ENCODE assay signal across 18 cellular contexts in genomic region chr2:98886066-98886554, GRCh38. TPM values are rescaled to one million over a fixed set of nuclear protein-coding genes. Genes with fewer than 3 reads are reported as not detected.
DNase-seq lines count a peak whose midpoint lies in the region; ATAC-seq, FAIRE-seq and TF ChIP-seq lines count a peak whose summit lies in the region.
"Had no signal": no experiment of that assay in that cellular context is flagged by ENCODE, and none has a peak within 500 bp of the region (broad histone marks: within the 10 kb centered on the region; RNA-seq: fewer than 3 reads in every experiment).

No MANE protein-coding gene starts in this region.

- H3K27ac ChIP-seq in HepG2 (ENCODE audit: extremely low read length, insufficient read depth, low read length) (no peak overlapping the region), right lobe of liver (no peak overlapping the region), endodermal cell (ENCODE audit: low read depth, low read length) (no peak overlapping the region)

- intact Hi-C loops in HepG2 (cut with micrococcal nuclease; ENCODE audit: unreplicated experiment) (no loop called here), right lobe of liver (cut with DNase I) (no loop called here)

- 78% methylated on average over 2 of the region's 2 CpGs for WGBS in HepG2 (ENCODE audit: low lambda C conversion rate)
- 91% methylated on average over 2 of the region's 2 CpGs for WGBS in right lobe of liver (ENCODE audit: insufficient coverage, low coverage, low lambda C conversion rate, missing lambda C conversion rate)
- 91 to 94% methylated on average over 2 of the region's 2 CpGs for WGBS in endodermal cell (ENCODE audit: insufficient coverage in 1 of 2, insufficient read length in 1 of 2), 2 experiments

- H3K4me3 ChIP-seq in HepG2 (replicated peaks in 1 of 3; ENCODE audit: insufficient read depth in 1 of 3, low read depth in 2 of 3, low read length in 3 of 3) (no peak overlapping the region), right lobe of liver (no peak overlapping the region), endodermal cell (ENCODE audit: low read length) (peak overlapping the region; percentile 33)

- no peak overlapping the region for H3K27ac Mint-ChIP-seq in endodermal cell
- H3K27ac Mint-ChIP-seq: CD4-positive, CD25-positive, alpha-beta regulatory T cell; H9; IgD-negative memory B cell had no signal

- in situ Hi-C loops in HepG2 (cut with HindIII; ENCODE audit: extremely low pct_ligation_motif_present, low pct_unique_long_range_greater_than_20kb) = no loop called here

- TF ChIP-seq POLR2A in HepG2 (IDR thresholded peaks at IDR 0.05; ENCODE audit: insufficient read depth in 1 of 2, low read depth in 2 of 2, low read length in 2 of 2) = no peak
- TF ChIP-seq POLR2A in right lobe of liver (IDR thresholded peaks at IDR 0.05) = no peak

- H3K27me3 Mint-ChIP-seq in endodermal cell (ENCODE audit: insufficient read depth) = peaks cover 2% of the 10 kb centered on the region

- FAIRE-seq in HepG2 (lab: Jason Lieb, UNC) = no peak
- FAIRE-seq: D721Med, H1, HTR-8/SVneo had no signal

- H3K79me2 ChIP-seq in HepG2 (ENCODE audit: insufficient read depth, low read length) = no peaks in the 10 kb centered on the region

- no peaks in the 10 kb centered on the region for H3K4me1 Mint-ChIP-seq in endodermal cell
- H3K4me1 Mint-ChIP-seq: CD4-positive, CD25-positive, alpha-beta regulatory T cell; CD8-positive, alpha-beta memory T cell; H9 had no signal

- H3K4me3 Mint-ChIP-seq in endodermal cell = no peak overlapping the region
- H3K4me3 Mint-ChIP-seq: CD4-positive, CD25-positive, alpha-beta regulatory T cell; CD8-positive, alpha-beta memory T cell; H9 had no signal

- no peaks in the 10 kb centered on the region for H3K36me3 Mint-ChIP-seq in endodermal cell (ENCODE audit: low read depth)

- no peak for ATAC-seq in HepG2
- ATAC-seq in right lobe of liver = no peak

- peaks cover 21% of the 10 kb centered on the region for H3K9me3 ChIP-seq in HepG2 (ENCODE audit: low read length)
- no peaks in the 10 kb centered on the region for H3K9me3 ChIP-seq in right lobe of liver
- H3K9me3 ChIP-seq in endodermal cell (ENCODE audit: control insufficient read depth, low read length) = peaks cover 20% of the 10 kb centered on the region
- H3K9me3 ChIP-seq: BE2C had no signal

- CTCF ChIA-PET in HepG2 (lab: Yijun Ruan, JAX; ENCODE audit: low intra/inter-chr PET ratio, low total read pairs) = no interaction called here

- no TSS peak for BruUV-seq in HepG2 (replicated peaks; lab: Mats Ljungman, UMichigan)

- no peak for TF ChIP-seq RAD21 in HepG2 (CRISPR knock-in tag; IDR thresholded peaks at IDR 0.05)

- H3K9ac ChIP-seq in HepG2 (ENCODE audit: insufficient read depth, low read depth, low read length) (no peak overlapping the region), endodermal cell (ENCODE audit: extremely low read depth, low read length, poor library complexity, severe bottlenecking) (no peak overlapping the region)

- peaks cover 29% of the 10 kb centered on the region for H3K9me3 Mint-ChIP-seq in endodermal cell

- H3K36me3 ChIP-seq in HepG2 (replicated peaks in 1 of 2; ENCODE audit: control insufficient read depth in 1 of 2, insufficient read depth in 2 of 2, low read length in 2 of 2) (no peaks in the 10 kb centered on the region), right lobe of liver (no peaks in the 10 kb centered on the region), endodermal cell (ENCODE audit: control insufficient read depth, insufficient read depth, low read length) (no peaks in the 10 kb centered on the region)
- H3K36me3 ChIP-seq: BE2C had no signal

- POLR2A ChIA-PET in HepG2 (lab: Yijun Ruan, JAX) = no interaction called here

- DNase-seq in HepG2 (ENCODE audit: low spot score) = no peak
- no peak for DNase-seq in right lobe of liver
- no peak for DNase-seq in endodermal cell
- DNase-seq in renal cortical epithelial cell (ENCODE audit: low read depth) = peak; percentile 23
- no peak for DNase-seq in GM03348 (ENCODE audit: low spot score)
- no peak for DNase-seq in stimulated activated CD4-positive, alpha-beta T cell treated with anti-CD3 and anti-CD28 coated beads, Interleukin-2, amount 100 ng/mL, for 24 hours
- DNase-seq: BE2C; C1 segment of cervical spinal cord; CD4-positive, CD25-positive, alpha-beta regulatory T cell; CD8-positive, alpha-beta memory T cell; COR-L47; DMS79; GDM1; H9 had no signal

- TF ChIP-seq CTCF in HepG2 (CRISPR knock-in tag; IDR thresholded peaks at IDR 0.05) = no peak
- TF ChIP-seq CTCF in right lobe of liver (IDR thresholded peaks at IDR 0.05) = no peak
- no peak for TF ChIP-seq CTCF in endodermal cell (conservative IDR thresholded peaks at IDR 0.05)

- H3K4me1 ChIP-seq in HepG2 (ENCODE audit: insufficient read depth, low read length) (no peaks in the 10 kb centered on the region), right lobe of liver (no peaks in the 10 kb centered on the region), endodermal cell (ENCODE audit: control insufficient read depth, insufficient read depth, low read length) (no peaks in the 10 kb centered on the region)
- H3K4me1 ChIP-seq: BE2C had no signal

- no peak overlapping the region for H2AFZ ChIP-seq in HepG2 (ENCODE audit: low read length)

- H3K4me2 ChIP-seq in HepG2 (ENCODE audit: low read depth, low read length) = no peak overlapping the region

- H3K27me3 ChIP-seq in HepG2 (ENCODE audit: control insufficient read depth in 1 of 2, insufficient read depth in 2 of 2, low read length in 2 of 2) (peaks cover 2 to 34% of the 10 kb centered on the region in 2 experiments; a peak in 3 of 5 replicates), right lobe of liver (no peaks in the 10 kb centered on the region), endodermal cell (ENCODE audit: control insufficient read depth, insufficient read depth, low read length, poor library complexity, severe bottlenecking) (no peaks in the 10 kb centered on the region)
- H3K27me3 ChIP-seq: BE2C had no signal

- H4K20me1 ChIP-seq in HepG2 (ENCODE audit: insufficient read depth, low read length) = no peaks in the 10 kb centered on the region

- TF ChIP-seq EP300 in HepG2 (IDR thresholded peaks at IDR 0.05; ENCODE audit: low read depth in 2 of 2, low read length in 2 of 2) = no peak
- TF ChIP-seq EP300 in HepG2 (CRISPR knock-in tag; IDR thresholded peaks at IDR 0.05; ENCODE audit: borderline replicate concordance) = no peak

TF ChIP-seq in HepG2, 621 proteins besides CTCF, POLR2A, EP300 and RAD21:
- TF ChIP-seq ZNF672 (CRISPR knock-in tag; IDR thresholded peaks at IDR 0.05) = no peak
- TF ChIP-seq CENPT (CRISPR knock-in tag; IDR thresholded peaks at IDR 0.05; ENCODE audit: low read depth) = no peak
- peak; percentile 92; the same call in 1 of the 2 replicates for TF ChIP-seq ZNF432 (CRISPR knock-in tag; IDR thresholded peaks at IDR 0.05; ENCODE audit: borderline replicate concordance)
- TF ChIP-seq HDAC2 (CRISPR knock-in tag; IDR thresholded peaks at IDR 0.05) = no peak
- no peak for TF ChIP-seq IKZF5 (CRISPR knock-in tag; IDR thresholded peaks at IDR 0.05)
- TF ChIP-seq ZNF44 (CRISPR knock-in tag; IDR thresholded peaks at IDR 0.05) = no peak
- no peak for TF ChIP-seq ZNF282 (IDR thresholded peaks at IDR 0.05; ENCODE audit: partially characterized antibody)

RNA-seq across cellular contexts. Expression of gene CRACDL, which starts 49.9 kb away (rescaled TPM):
- 0.15 TPM in 1 of 2 replicates, not detected in the other for total RNA-seq in HepG2 (2016; rRNA removed; fragmentation: Illumina TruSeq; extraction: Trizol)
- total RNA-seq in HepG2 (2016; cell fraction: cytosol; rRNA removed; fragmentation: Illumina TruSeq; extraction: Trizol; ENCODE audit: low read depth) = 0.09 TPM in 1 of 2 replicates, not detected in the other
- 0.13 and 0.16 TPM in 2 replicates for total RNA-seq in HepG2 (2016; cell fraction: insoluble cytoplasmic fraction; rRNA removed; fragmentation: Illumina TruSeq; extraction: Trizol)
- total RNA-seq in HepG2 (2016; cell fraction: membrane; rRNA removed; fragmentation: Illumina TruSeq; extraction: Trizol) = 0.14 and 0.28 TPM in 2 replicates
- 0.16 and 0.19 TPM in 2 replicates for total RNA-seq in HepG2 (2016; cell fraction: nucleus; rRNA removed; fragmentation: Illumina TruSeq; extraction: Trizol)
- 0.14 and 0.26 TPM in 2 replicates for polyA plus RNA-seq in HepG2 (2011; rRNA removed)
- polyA plus RNA-seq in HepG2 (2011; cell fraction: cytosol; rRNA removed) = 0.08 and 0.11 TPM in 2 replicates
- polyA plus RNA-seq in HepG2 (2011; cell fraction: nucleus; rRNA removed) = 0.21 and 0.26 TPM in 2 replicates
- 0.20 and 0.24 TPM in 2 replicates for polyA plus RNA-seq in HepG2 (2012)
- polyA plus RNA-seq in HepG2 (2016; cell fraction: cytosol; fragmentation: Illumina TruSeq; extraction: Trizol; ENCODE audit: low read depth) = 0.05 and 0.06 TPM in 2 replicates
- polyA plus RNA-seq in HepG2 (2016; cell fraction: insoluble cytoplasmic fraction; fragmentation: Illumina TruSeq; extraction: Trizol; ENCODE audit: low read depth) = 0.09 and 0.11 TPM in 2 replicates
- 0.08 and 0.10 TPM in 2 replicates for polyA plus RNA-seq in HepG2 (2016; cell fraction: membrane; fragmentation: Illumina TruSeq; extraction: Trizol; ENCODE audit: low read depth)
- polyA plus RNA-seq in HepG2 (2016; cell fraction: nucleus; fragmentation: Illumina TruSeq; extraction: Trizol; ENCODE audit: insufficient read depth, low read depth) = 0.27 and 0.83 TPM in 2 replicates
- 0.24 and 3.8 TPM in 2 replicates for polyA minus RNA-seq in HepG2 (2011; rRNA and poly(A)+ RNA removed; ENCODE audit: low replicate concordance)
- not detected in 2 replicates for polyA minus RNA-seq in HepG2 (2011; cell fraction: cytosol; rRNA and poly(A)+ RNA removed)
- 0.13 and 0.37 TPM in 2 replicates for polyA minus RNA-seq in HepG2 (2011; cell fraction: nucleus; rRNA and poly(A)+ RNA removed)
- under 1 TPM; 0.12 to 0.56 (median 0.32) TPM for total RNA-seq in right lobe of liver
- under 1 TPM; 0.26 to 0.31 TPM for total RNA-seq in endodermal cell
- polyA plus RNA-seq in endodermal cell (2013, experiment 1 of 2) = 0.21 TPM
- polyA plus RNA-seq in endodermal cell (2013, experiment 2 of 2) = 0.25 TPM
- total RNA-seq in renal cortical epithelial cell = 3.0 and 6.3 TPM in 2 replicates
- polyA plus RNA-seq: IgD-negative memory B cell had no signal
